8 cellular contexts compared by ENCODE assay signal in genomic region chr6:39451831-39452230, GRCh38.
DNase-seq lines count a peak whose midpoint lies in the region; FAIRE-seq and TF ChIP-seq lines count a peak whose summit lies in the region.

No MANE protein-coding gene starts in this region.

- H3K79me2 ChIP-seq in SU-DHL-6 (ENCODE audit: insufficient read depth, low read length) = no peaks in the 10 kb centered on the region

- H3K9me3 ChIP-seq in SU-DHL-6 (ENCODE audit: insufficient read depth, low read length) = no peaks in the 10 kb centered on the region

- FAIRE-seq in GM12891 (lab: Jason Lieb, UNC) = no peak
- FAIRE-seq in H54 (lab: Jason Lieb, UNC) = no peak

- no peak overlapping the region for H3K4me3 ChIP-seq in SU-DHL-6 (ENCODE audit: insufficient read depth, low read length, poor library complexity, severe bottlenecking)

- H3K9ac ChIP-seq in SU-DHL-6 (ENCODE audit: low read length) = no peak overlapping the region

- TF ChIP-seq POLR2A in GM12891 (IDR thresholded peaks at IDR 0.05; ENCODE audit: low read depth, low read length) (no peak), H54 (IDR thresholded peaks at IDR 0.05; ENCODE audit: low read depth, low read length) (no peak)

- H3K27me3 ChIP-seq in SU-DHL-6 (ENCODE audit: low read length) = no peaks in the 10 kb centered on the region

- DNase-seq in GM12891 (ENCODE audit: insufficient read length, low spot score) = peak; percentile 17
- peak; percentile 12 for DNase-seq in iPS DF 19.7 (ENCODE audit: low read depth, low spot score)
- no peak for DNase-seq in NCI-H1092 treated with DMSO at 0.1 percent for 48 hours (lab: John Stamatoyannopoulos, UW)
- no peak for DNase-seq in NCI-H2227 (lab: John Stamatoyannopoulos, UW; ENCODE audit: unreplicated experiment)
- DNase-seq in DMS153 (lab: John Stamatoyannopoulos, UW) = no peak
- no peak for DNase-seq in H54 (ENCODE audit: insufficient read length, low spot score)

- H4K20me1 ChIP-seq in SU-DHL-6 (ENCODE audit: low read depth, low read length) = no peaks in the 10 kb centered on the region

- no peak overlapping the region for H2AFZ ChIP-seq in SU-DHL-6 (ENCODE audit: low read depth, low read length, severe bottlenecking)

- H3K9me2 ChIP-seq in SU-DHL-6 (replicated peaks; ENCODE audit: insufficient read depth, low read length) = no peaks in the 10 kb centered on the region

- no peaks in the 10 kb centered on the region for H3F3A ChIP-seq in SU-DHL-6 (ENCODE audit: insufficient read depth)

- no peak overlapping the region for H3K4me2 ChIP-seq in SU-DHL-6 (ENCODE audit: low read depth, low read length, poor library complexity, severe bottlenecking)

- H3K27ac ChIP-seq in C4-2B (no peak overlapping the region), SU-DHL-6 (ENCODE audit: low read depth, low read length) (no peak overlapping the region)

- TF ChIP-seq CTCF in C4-2B (conservative IDR thresholded peaks at IDR 0.05) = peak; percentile 77
- peak; percentile 46 for TF ChIP-seq CTCF in SU-DHL-6 (IDR thresholded peaks at IDR 0.05; ENCODE audit: insufficient read depth, low read length, poor library complexity, severe bottlenecking)

- H3K36me3 ChIP-seq in SU-DHL-6 (ENCODE audit: low read length) = no peaks in the 10 kb centered on the region

TF ChIP-seq in GM12891, 5 proteins besides CTCF, POLR2A, EP300 and RAD21:
- TF ChIP-seq POLR2AphosphoS5 (IDR thresholded peaks at IDR 0.05; ENCODE audit: low read depth, low read length) = no peak
- TF ChIP-seq TAF1 (IDR thresholded peaks at IDR 0.05; ENCODE audit: low read depth, low read length) = no peak
- TF ChIP-seq SPI1 (IDR thresholded peaks at IDR 0.05; ENCODE audit: low read depth, low read length) = no peak
- TF ChIP-seq PAX5 (IDR thresholded peaks at IDR 0.05; ENCODE audit: insufficient read depth, low read length, severe bottlenecking) = no peak
- no peak for TF ChIP-seq POU2F2 (IDR thresholded peaks at IDR 0.05; ENCODE audit: low read depth, low read length)

Comparison
In these comparisons a context has a peak if more than half of its experiments do, and no peak if none do; other contexts are left out.
1. DNase-seq: peak in GM12891 (single experiment) and iPS DF 19.7 (single experiment); none in NCI-H1092 treated with DMSO at 0.1 percent for 48 hours (single experiment), NCI-H2227 (single experiment), DMS153 (single experiment) and H54 (single experiment).